ENCODE assay signal across 23 cellular contexts in genomic region chr10:11386044-11386443, GRCh38.
"Had no signal": no experiment of that assay in that cellular context is flagged by ENCODE, and none has a peak within 500 bp of the region (broad histone marks: within the 10 kb centered on the region; RNA-seq: fewer than 3 reads in every experiment).

No MANE protein-coding gene starts in this region.

- H3K4me1 ChIP-seq: left lung, pancreas, testis had no signal

- H3K9me3 ChIP-seq: left lung, neutrophil, pancreas, testis, tibial artery had no signal

- H3K27me3 ChIP-seq: left lung, pancreas, testis, tibial artery had no signal

- H3K36me3 Mint-ChIP-seq: natural killer cell, type B pancreatic cell had no signal

- H3K27ac Mint-ChIP-seq: natural killer cell, progenitor cell of endocrine pancreas, type B pancreatic cell had no signal

- H3K27ac ChIP-seq: coronary artery, left lung, neutrophil, pancreas, testis, tibial artery had no signal

- H3K27me3 Mint-ChIP-seq: central memory CD8-positive, alpha-beta T cell had no signal

- H3K4me3 ChIP-seq: coronary artery, left lung, pancreas, smooth muscle cell, testis, tibial artery had no signal

- DNase-seq: dermis blood vessel endothelial cell; effector memory CD4-positive, alpha-beta T cell; hypothalamus; left cardiac atrium; left lung; mammary epithelial cell; natural killer cell; pancreas; stimulated activated CD4-positive, alpha-beta T cell treated with anti-CD3 and anti-CD28 coated beads, Interleukin-12 subunit alpha, Interleukin-12 subunit beta, amount 100 ng/mL, for 4 hours; stimulated activated CD4-positive, alpha-beta T cell treated with anti-CD3 and anti-CD28 coated beads, Interleukin-1b, Interleukin-23, amount 100 ng/mL, for 48 hours; stimulated activated CD4-positive, alpha-beta T cell treated with anti-CD3 and anti-CD28 coated beads, Interleukin-4, amount 100 ng/mL, for 1 hour; stimulated activated CD8-positive, alpha-beta memory T cell treated with anti-CD3 and anti-CD28 coated beads, Interleukin-4, amount 100 ng/mL, for 48 hours; stimulated activated naive CD4-positive, alpha-beta T cell treated with Interleukin-2 at 50 U/mL for 16 hours; substantia nigra; testis; tibial artery had no signal

- H3K9me3 Mint-ChIP-seq: central memory CD8-positive, alpha-beta T cell; natural killer cell; type B pancreatic cell had no signal

- H3K4me2 ChIP-seq: smooth muscle cell had no signal

- ATAC-seq: left cardiac atrium, left lung, natural killer cell, pancreas, sciatic nerve had no signal

- H3K4me1 Mint-ChIP-seq: central memory CD8-positive, alpha-beta T cell; natural killer cell had no signal

- H3K36me3 ChIP-seq: left lung, neutrophil, pancreas, tibial artery had no signal

- H3K4me3 Mint-ChIP-seq: central memory CD8-positive, alpha-beta T cell; natural killer cell; type B pancreatic cell had no signal
